Comparison of ENCODE assay signal across 22 cellular contexts in genomic region chr3:32950516-32950915, GRCh38. TPM values are rescaled to one million over a fixed set of nuclear protein-coding genes. Genes with fewer than 3 reads are reported as not detected.
DNase-seq lines count a peak whose midpoint lies in the region; ATAC-seq, FAIRE-seq and TF ChIP-seq lines count a peak whose summit lies in the region.
"Had no signal": no experiment of that assay in that cellular context is flagged by ENCODE, and none has a peak within 500 bp of the region (broad histone marks: within the 10 kb centered on the region; RNA-seq: fewer than 3 reads in every experiment).

No MANE protein-coding gene starts in this region.

- peak overlapping the region; percentile 84 for H3K27ac Mint-ChIP-seq in activated CD4-positive, alpha-beta T cell treated with anti-CD3 and anti-CD28 coated beads for 36 hours
- peak overlapping the region; percentile 72 for H3K27ac Mint-ChIP-seq in activated naive CD8-positive, alpha-beta T cell
- no peak overlapping the region for H3K27ac Mint-ChIP-seq in activated naive CD8-positive, alpha-beta T cell treated with anti-CD3 and anti-CD28 coated beads for 36 hours
- H3K27ac Mint-ChIP-seq in activated CD8-positive, alpha-beta memory T cell treated with anti-CD3 and anti-CD28 coated beads, Interleukin-2, amount 10 ng/mL, durations not matched to agents 7 days and 5 days: peak overlapping the region; percentile 45
- H3K27ac Mint-ChIP-seq: GM23338 had no signal

- intact Hi-C loops in activated CD4-positive, alpha-beta T cell treated with anti-CD3 and anti-CD28 coated beads for 36 hours (cut with DNase I, micrococcal nuclease): loop anchor here in 1 of 2 experiments (5.0 to 10.0 kb wide), 2 partner anchors 487 to 844 kb away; partner anchors contain the start of gene PDCD6IP
- intact Hi-C loops in esophagus muscularis mucosa (cut with DNase I): no loop called here

- TF ChIP-seq EP300 in esophagus muscularis mucosa (IDR thresholded peaks at IDR 0.05): no peak

- H3K4me3 Mint-ChIP-seq in activated CD4-positive, alpha-beta T cell treated with anti-CD3 and anti-CD28 coated beads for 36 hours: peak overlapping the region; percentile 92
- H3K4me3 Mint-ChIP-seq in activated naive CD8-positive, alpha-beta T cell: no peak overlapping the region
- no peak overlapping the region for H3K4me3 Mint-ChIP-seq in activated naive CD8-positive, alpha-beta T cell treated with anti-CD3 and anti-CD28 coated beads for 36 hours
- no peak overlapping the region for H3K4me3 Mint-ChIP-seq in activated CD8-positive, alpha-beta memory T cell treated with anti-CD3 and anti-CD28 coated beads, Interleukin-2, amount 10 ng/mL, durations not matched to agents 7 days and 5 days
- H3K4me3 Mint-ChIP-seq: GM23338 had no signal

- H3K4me3 ChIP-seq in esophagus muscularis mucosa: no peak overlapping the region
- H3K4me3 ChIP-seq in small intestine (ENCODE audit: low read depth in 1 of 2, low read length in 2 of 2): no peak overlapping the region
- H3K4me3 ChIP-seq: GM12878, GM23338 had no signal

- H3K36me3 Mint-ChIP-seq in activated CD4-positive, alpha-beta T cell treated with anti-CD3 and anti-CD28 coated beads for 36 hours (ENCODE audit: low read depth): peaks cover 36% of the 10 kb centered on the region
- peaks cover 10% of the 10 kb centered on the region for H3K36me3 Mint-ChIP-seq in activated naive CD8-positive, alpha-beta T cell
- peaks cover 1% of the 10 kb centered on the region for H3K36me3 Mint-ChIP-seq in activated naive CD8-positive, alpha-beta T cell treated with anti-CD3 and anti-CD28 coated beads for 36 hours
- H3K36me3 Mint-ChIP-seq in activated CD8-positive, alpha-beta memory T cell treated with anti-CD3 and anti-CD28 coated beads, Interleukin-2, amount 10 ng/mL, durations not matched to agents 7 days and 5 days: peaks cover 23% of the 10 kb centered on the region

- ATAC-seq in activated CD4-positive, alpha-beta T cell treated with anti-CD3 and anti-CD28 coated beads for 36 hours: no peak
- no peak for ATAC-seq in activated CD8-positive, alpha-beta memory T cell treated with anti-CD3 and anti-CD28 coated beads, Interleukin-2, amount 10 ng/mL, durations not matched to agents 7 days and 5 days
- no peak for ATAC-seq in GM21381 (IDR thresholded peaks at IDR 0.05; ENCODE audit: unreplicated experiment)
- ATAC-seq: GM12878, GM23338 had no signal

- H3K4me1 ChIP-seq in esophagus muscularis mucosa (no peaks in the 10 kb centered on the region), small intestine (ENCODE audit: control insufficient read depth in 2 of 2, insufficient read depth in 1 of 2, low read depth in 1 of 2, low read length in 1 of 2) (no peaks in the 10 kb centered on the region)

- H3K27me3 Mint-ChIP-seq in activated CD4-positive, alpha-beta T cell treated with anti-CD3 and anti-CD28 coated beads for 36 hours: no peaks in the 10 kb centered on the region
- no peaks in the 10 kb centered on the region for H3K27me3 Mint-ChIP-seq in activated naive CD8-positive, alpha-beta T cell
- H3K27me3 Mint-ChIP-seq in activated naive CD8-positive, alpha-beta T cell treated with anti-CD3 and anti-CD28 coated beads for 36 hours: peaks cover 14% of the 10 kb centered on the region
- no peaks in the 10 kb centered on the region for H3K27me3 Mint-ChIP-seq in activated CD8-positive, alpha-beta memory T cell treated with anti-CD3 and anti-CD28 coated beads, Interleukin-2, amount 10 ng/mL, durations not matched to agents 7 days and 5 days

- H3K9me3 Mint-ChIP-seq in activated CD4-positive, alpha-beta T cell treated with anti-CD3 and anti-CD28 coated beads for 36 hours (ENCODE audit: low read depth): no peaks in the 10 kb centered on the region
- H3K9me3 Mint-ChIP-seq in activated naive CD8-positive, alpha-beta T cell (ENCODE audit: low read depth): no peaks in the 10 kb centered on the region
- no peaks in the 10 kb centered on the region for H3K9me3 Mint-ChIP-seq in activated naive CD8-positive, alpha-beta T cell treated with anti-CD3 and anti-CD28 coated beads for 36 hours
- H3K9me3 Mint-ChIP-seq in activated CD8-positive, alpha-beta memory T cell treated with anti-CD3 and anti-CD28 coated beads, Interleukin-2, amount 10 ng/mL, durations not matched to agents 7 days and 5 days (ENCODE audit: low read depth): no peaks in the 10 kb centered on the region
- H3K9me3 Mint-ChIP-seq: GM23338 had no signal

- no peak for TF ChIP-seq CTCF in esophagus muscularis mucosa (IDR thresholded peaks at IDR 0.05)

- H3K36me3 ChIP-seq in esophagus muscularis mucosa (no peaks in the 10 kb centered on the region), small intestine (ENCODE audit: control insufficient read depth in 2 of 2, insufficient read depth in 2 of 2, low read length in 2 of 2) (no peaks in the 10 kb centered on the region)

- DNase-seq in activated CD4-positive, alpha-beta T cell treated with anti-CD3 and anti-CD28 coated beads for 36 hours: no peak
- DNase-seq in activated CD4-positive, alpha-beta T cell treated with anti-CD3 and anti-CD28 coated beads, Interleukin-2, amount 50 U/mL, for 4 hours: no peak
- DNase-seq in activated naive CD8-positive, alpha-beta T cell treated with anti-CD3 and anti-CD28 coated beads for 36 hours: no peak
- no peak for DNase-seq in activated CD8-positive, alpha-beta memory T cell treated with anti-CD3 and anti-CD28 coated beads, Interleukin-2, amount 10 ng/mL, durations not matched to agents 7 days and 5 days
- DNase-seq in esophagus muscularis mucosa (ENCODE audit: extremely low spot score): peak; percentile 77
- DNase-seq in small intestine: no peak
- DNase-seq: 8988T, DND-41, KG1, NCI-H1436, NCI-H2029 treated with DMSO at 0.1 percent for 48 hours, NCI-H2171 treated with DMSO at 0.1 percent for 48 hours, NCI-H446 treated with DMSO at 0.1 percent for 48 hours, RPMI8226 had no signal

- peaks cover 70% of the 10 kb centered on the region for H3K4me1 Mint-ChIP-seq in activated CD4-positive, alpha-beta T cell treated with anti-CD3 and anti-CD28 coated beads for 36 hours
- peaks cover 47% of the 10 kb centered on the region for H3K4me1 Mint-ChIP-seq in activated naive CD8-positive, alpha-beta T cell (ENCODE audit: low read depth)
- peaks cover 35% of the 10 kb centered on the region for H3K4me1 Mint-ChIP-seq in activated naive CD8-positive, alpha-beta T cell treated with anti-CD3 and anti-CD28 coated beads for 36 hours
- peaks cover 60% of the 10 kb centered on the region for H3K4me1 Mint-ChIP-seq in activated CD8-positive, alpha-beta memory T cell treated with anti-CD3 and anti-CD28 coated beads, Interleukin-2, amount 10 ng/mL, durations not matched to agents 7 days and 5 days
- H3K4me1 Mint-ChIP-seq: GM23338 had no signal

- no peak for TF ChIP-seq POLR2A in esophagus muscularis mucosa (IDR thresholded peaks at IDR 0.05; ENCODE audit: low read depth)

- H3K9me3 ChIP-seq in esophagus muscularis mucosa (no peaks in the 10 kb centered on the region), small intestine (ENCODE audit: control insufficient read depth, low read depth) (no peaks in the 10 kb centered on the region)

- POLR2A ChIA-PET in activated CD4-positive, alpha-beta T cell treated with anti-CD3 and anti-CD28 coated beads for 36 hours (lab: Charles Lee): interaction anchor here (0.7 to 1.8 kb wide), 4 partner anchors 42 to 114 kb away, joined by 3 to 6 read pairs (median 4); no protein-coding TSS in a partner anchor

- CTCF ChIA-PET in activated CD4-positive, alpha-beta T cell treated with anti-CD3 and anti-CD28 coated beads for 36 hours (lab: Charles Lee): interaction anchor here (0.9 to 9.9 kb wide), 5 partner anchors 11 to 181 kb away, joined by 3 to 190 read pairs (median 7); no protein-coding TSS in a partner anchor
- CTCF ChIA-PET in activated CD8-positive, alpha-beta memory T cell treated with anti-CD3 and anti-CD28 coated beads, Interleukin-2, amount 10 ng/mL, durations not matched to agents 7 days and 5 days (lab: Charles Lee): interaction anchor here (1.0 to 9.8 kb wide), 9 partner anchors 11 to 422 kb away, joined by 3 to 203 read pairs (median 6); no protein-coding TSS in a partner anchor

- H3K27ac ChIP-seq in esophagus muscularis mucosa (replicated peaks in 1 of 4): no peak overlapping the region
- H3K27ac ChIP-seq in small intestine (ENCODE audit: low read depth in 1 of 2, low read length in 1 of 2): no peak overlapping the region

- H3K27me3 ChIP-seq in esophagus muscularis mucosa (no peaks in the 10 kb centered on the region), small intestine (ENCODE audit: control insufficient read depth in 2 of 2, insufficient read depth in 2 of 2, low read length in 2 of 2) (no peaks in the 10 kb centered on the region)

- FAIRE-seq in small intestine (lab: Jason Lieb, UNC): no peak
- FAIRE-seq: G401.6, GM12878, GM18507 had no signal

- 97% methylated on average over 3 of the region's 3 CpGs for WGBS in esophagus muscularis mucosa
- WGBS in small intestine, 3 donors: 92 to 100% (median 97%) methylated on average over 3 of the region's 3 CpGs

RNA-seq across cellular contexts. Expression of gene CCR4, which starts 0.9 kb away (rescaled TPM):
- total RNA-seq in activated CD4-positive, alpha-beta T cell treated with anti-CD3 and anti-CD28 coated beads for 36 hours: 10 to 100 TPM; 62.2 to 69.7 TPM
- total RNA-seq in activated naive CD8-positive, alpha-beta T cell treated with anti-CD3 and anti-CD28 coated beads for 36 hours: 1 to 10 TPM; 8.1 to 8.8 TPM
- 10 to 100 TPM; 22.8 to 42.1 TPM for total RNA-seq in activated CD8-positive, alpha-beta memory T cell treated with anti-CD3 and anti-CD28 coated beads, Interleukin-2, amount 10 ng/mL, durations not matched to agents 7 days and 5 days
- total RNA-seq in esophagus muscularis mucosa: under 1 TPM in 1 of 4 donors, not detected in 3; 0.17 TPM
- polyA plus RNA-seq in small intestine: under 1 TPM in 1 of 3 donors, not detected in 2; 0.16 TPM
- total RNA-seq: M059J had no signal
- polyA plus RNA-seq: BJ had no signal

Comparison
In these comparisons a context has a peak if more than half of its experiments do, and no peak if none do; other contexts are left out.
1. RNA of gene CCR4, which starts 0.9 kb away (total RNA-seq): 62.2 to 69.7 TPM in activated CD4-positive, alpha-beta T cell treated with anti-CD3 and anti-CD28 coated beads for 36 hours, 22.8 to 42.1 TPM in activated CD8-positive, alpha-beta memory T cell treated with anti-CD3 and anti-CD28 coated beads, Interleukin-2, amount 10 ng/mL, durations not matched to agents 7 days and 5 days and 8.1 to 8.8 TPM in activated naive CD8-positive, alpha-beta T cell treated with anti-CD3 and anti-CD28 coated beads for 36 hours; 0.17 TPM in esophagus muscularis mucosa; every median in the first group is over 4 times any median in the second.